ENCODE assay signal across 1 cellular context in genomic region chr14:76138119-76138757, GRCh38.
TF ChIP-seq lines count a peak whose summit lies in the region.

No MANE protein-coding gene starts in this region.

TF ChIP-seq in neural cell, 6 proteins besides CTCF, POLR2A, EP300 and RAD21 (continued from another document):
- TF ChIP-seq, protein P1, sequence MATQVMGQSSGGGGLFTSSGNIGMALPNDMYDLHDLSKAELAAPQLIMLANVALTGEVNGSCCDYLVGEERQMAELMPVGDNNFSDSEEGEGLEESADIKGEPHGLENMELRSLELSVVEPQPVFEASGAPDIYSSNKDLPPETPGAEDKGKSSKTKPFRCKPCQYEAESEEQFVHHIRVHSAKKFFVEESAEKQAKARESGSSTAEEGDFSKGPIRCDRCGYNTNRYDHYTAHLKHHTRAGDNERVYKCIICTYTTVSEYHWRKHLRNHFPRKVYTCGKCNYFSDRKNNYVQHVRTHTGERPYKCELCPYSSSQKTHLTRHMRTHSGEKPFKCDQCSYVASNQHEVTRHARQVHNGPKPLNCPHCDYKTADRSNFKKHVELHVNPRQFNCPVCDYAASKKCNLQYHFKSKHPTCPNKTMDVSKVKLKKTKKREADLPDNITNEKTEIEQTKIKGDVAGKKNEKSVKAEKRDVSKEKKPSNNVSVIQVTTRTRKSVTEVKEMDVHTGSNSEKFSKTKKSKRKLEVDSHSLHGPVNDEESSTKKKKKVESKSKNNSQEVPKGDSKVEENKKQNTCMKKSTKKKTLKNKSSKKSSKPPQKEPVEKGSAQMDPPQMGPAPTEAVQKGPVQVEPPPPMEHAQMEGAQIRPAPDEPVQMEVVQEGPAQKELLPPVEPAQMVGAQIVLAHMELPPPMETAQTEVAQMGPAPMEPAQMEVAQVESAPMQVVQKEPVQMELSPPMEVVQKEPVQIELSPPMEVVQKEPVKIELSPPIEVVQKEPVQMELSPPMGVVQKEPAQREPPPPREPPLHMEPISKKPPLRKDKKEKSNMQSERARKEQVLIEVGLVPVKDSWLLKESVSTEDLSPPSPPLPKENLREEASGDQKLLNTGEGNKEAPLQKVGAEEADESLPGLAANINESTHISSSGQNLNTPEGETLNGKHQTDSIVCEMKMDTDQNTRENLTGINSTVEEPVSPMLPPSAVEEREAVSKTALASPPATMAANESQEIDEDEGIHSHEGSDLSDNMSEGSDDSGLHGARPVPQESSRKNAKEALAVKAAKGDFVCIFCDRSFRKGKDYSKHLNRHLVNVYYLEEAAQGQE (IDR thresholded peaks at IDR 0.05; ENCODE audit: borderline replicate concordance): no peak
- TF ChIP-seq SMC3 (conservative IDR thresholded peaks at IDR 0.05; ENCODE audit: poor library complexity) (no peak), POLR2AphosphoS5 (IDR thresholded peaks at IDR 0.05) (no peak), MXI1 (conservative IDR thresholded peaks at IDR 0.05; ENCODE audit: poor library complexity, severe bottlenecking) (no peak)
